In genomic region chr11:77233011-77233410, GRCh38 we compare ENCODE assay signal across 17 cellular contexts.
"Had no signal": no experiment of that assay in that cellular context is flagged by ENCODE, and none has a peak within 500 bp of the region (broad histone marks: within the 10 kb centered on the region; RNA-seq: fewer than 3 reads in every experiment).

No MANE protein-coding gene starts in this region.

- DNase-seq: effector CD4-positive, alpha-beta T cell; endodermal cell; erythroblast; foreskin keratinocyte; heart left ventricle; hippocampal formation; left colon; left ventricle myocardium superior; mesenchymal stem cell; midbrain; naive B cell; occipital lobe; right cardiac atrium; stimulated activated CD4-positive, alpha-beta T cell treated with anti-CD3 and anti-CD28 coated beads, Interleukin-4, amount 100 ng/mL, for 1 hour; stimulated activated CD8-positive, alpha-beta memory T cell treated with anti-CD3 and anti-CD28 coated beads, Interleukin-4, amount 100 ng/mL, for 48 hours; stimulated activated naive CD8-positive, alpha-beta T cell treated with anti-CD3 and anti-CD28 coated beads, Interleukin-15, Interleukin-2, amounts not matched to agents 100 U/mL and 50 U/mL, for 24 hours; thyroid gland had no signal
